22 cellular contexts compared by ENCODE assay signal in the genomic region with DNA sequence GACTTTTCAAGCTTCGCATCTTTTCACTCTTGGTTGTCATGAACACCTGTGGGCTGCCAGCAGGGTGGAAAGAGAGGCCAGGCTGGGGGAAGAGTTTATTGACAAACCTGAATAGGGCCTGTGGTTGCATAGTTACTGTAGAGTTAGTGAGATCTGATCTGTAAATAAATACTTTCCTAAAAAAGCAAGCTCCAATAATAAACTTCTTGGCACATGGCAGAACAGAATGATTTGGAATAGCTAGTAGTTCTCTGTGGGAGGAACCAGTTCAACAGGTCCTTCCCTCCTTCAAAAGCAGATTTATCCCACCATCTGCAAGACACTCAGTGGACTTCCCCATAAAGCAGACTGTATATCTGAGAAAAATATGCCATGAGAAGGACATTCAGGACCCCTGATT.
DNase-seq lines count a peak whose midpoint lies in the region; ATAC-seq lines count a peak whose summit lies in the region.
"Had no signal": no experiment of that assay in that cellular context is flagged by ENCODE, and none has a peak within 500 bp of the region (broad histone marks: within the 10 kb centered on the region; RNA-seq: fewer than 3 reads in every experiment).

No MANE protein-coding gene starts in this region.

- H3K4me1 Mint-ChIP-seq in activated naive CD8-positive, alpha-beta T cell treated with anti-CD3 and anti-CD28 coated beads for 36 hours: no peaks in the 10 kb centered on the region
- H3K4me1 Mint-ChIP-seq: CD4-positive, alpha-beta memory T cell; IgD-negative memory B cell had no signal

- no peaks in the 10 kb centered on the region for H3K27me3 ChIP-seq in aorta (ENCODE audit: control insufficient read depth in 1 of 2, insufficient read depth in 2 of 2, low read length in 1 of 2)
- H3K27me3 ChIP-seq: BLaER1 treated with 17β-estradiol and CSF1 and Interleukin-3, amounts not matched to agents 10 nM and 100 nM; SJCRH30 had no signal

- no peaks in the 10 kb centered on the region for H3K9me3 ChIP-seq in aorta (ENCODE audit: control insufficient read depth, low read length)
- H3K9me3 ChIP-seq: SJCRH30 had no signal

- H3K4me3 ChIP-seq in aorta (ENCODE audit: low read length in 2 of 2): no peak overlapping the region
- H3K4me3 ChIP-seq: BLaER1 treated with 17β-estradiol and CSF1 and Interleukin-3, amounts not matched to agents 10 nM and 100 nM; GM12878; SJCRH30 had no signal

- H3K9me3 Mint-ChIP-seq in activated naive CD8-positive, alpha-beta T cell treated with anti-CD3 and anti-CD28 coated beads for 36 hours: no peaks in the 10 kb centered on the region
- H3K9me3 Mint-ChIP-seq: H9 had no signal

- intact Hi-C loops in aorta (cut with DNase I): no loop called here

- no peak for ATAC-seq in aorta (ENCODE audit: low FRiP score)
- ATAC-seq: GM12878, Panc1 had no signal

- peak; percentile 21 for DNase-seq in DMS53 (lab: John Stamatoyannopoulos, UW)
- DNase-seq in DMS53 treated with DMSO at 0.1 percent for 48 hours (lab: John Stamatoyannopoulos, UW; ENCODE audit: unreplicated experiment): no peak
- DNase-seq in Ammon's horn (ENCODE audit: low spot score): peak; percentile 3
- DNase-seq in NCI-H146 treated with DMSO at 0.1 percent for 48 hours (lab: John Stamatoyannopoulos, UW; ENCODE audit: unreplicated experiment): peak; percentile 42
- DNase-seq in NCI-H774 (lab: John Stamatoyannopoulos, UW): peak; percentile 46
- no peak for DNase-seq in aorta
- no peak for DNase-seq in NCI-H2081 treated with DMSO at 0.1 percent for 48 hours (lab: John Stamatoyannopoulos, UW)
- DNase-seq in activated naive CD8-positive, alpha-beta T cell treated with anti-CD3 and anti-CD28 coated beads for 36 hours: no peak
- DNase-seq: ACHN; CD4-positive, alpha-beta memory T cell; DND-41; H9; HFFc6; NCI-H2029 treated with DMSO at 0.1 percent for 48 hours; NCI-H524; SJCRH30; T-helper 1 cell had no signal

- no peaks in the 10 kb centered on the region for H3K4me1 ChIP-seq in aorta (ENCODE audit: control insufficient read depth in 1 of 2, insufficient read depth in 2 of 2, low read length in 2 of 2)
- H3K4me1 ChIP-seq: SJCRH30 had no signal

- no peak overlapping the region for H3K4me3 Mint-ChIP-seq in activated naive CD8-positive, alpha-beta T cell treated with anti-CD3 and anti-CD28 coated beads for 36 hours
- H3K4me3 Mint-ChIP-seq: CD4-positive, alpha-beta memory T cell; H9; HFFc6; IgD-negative memory B cell had no signal

- no peaks in the 10 kb centered on the region for H3K36me3 ChIP-seq in aorta (ENCODE audit: control insufficient read depth in 1 of 2, insufficient read depth in 2 of 2, low read length in 1 of 2)
- H3K36me3 ChIP-seq: SJCRH30 had no signal

- H3K36me3 Mint-ChIP-seq in activated naive CD8-positive, alpha-beta T cell treated with anti-CD3 and anti-CD28 coated beads for 36 hours: no peaks in the 10 kb centered on the region
- H3K36me3 Mint-ChIP-seq: CD4-positive, alpha-beta memory T cell had no signal

- 99 to 100% methylated on average over 1 of the region's 1 CpG for WGBS in aorta, 2 donors

- H3K27ac Mint-ChIP-seq in activated naive CD8-positive, alpha-beta T cell treated with anti-CD3 and anti-CD28 coated beads for 36 hours: no peak overlapping the region
- H3K27ac Mint-ChIP-seq: CD4-positive, alpha-beta memory T cell; H9; HFFc6 had no signal

- peaks cover 5% of the 10 kb centered on the region for H3K27me3 Mint-ChIP-seq in activated naive CD8-positive, alpha-beta T cell treated with anti-CD3 and anti-CD28 coated beads for 36 hours

- no peak overlapping the region for H3K27ac ChIP-seq in aorta (ENCODE audit: low read depth in 1 of 2, low read length in 2 of 2)
- H3K27ac ChIP-seq: 22Rv1; BLaER1 treated with 17β-estradiol and CSF1 and Interleukin-3, amounts not matched to agents 10 nM and 100 nM; SJCRH30 had no signal

Comparison
In these comparisons a context has a peak if more than half of its experiments do, and no peak if none do; other contexts are left out.
1. DNase-seq: peak in DMS53 (single experiment), Ammon's horn (single experiment), NCI-H146 treated with DMSO at 0.1 percent for 48 hours (single experiment) and NCI-H774 (single experiment); none in DMS53 treated with DMSO at 0.1 percent for 48 hours (single experiment), aorta (0 of 2), NCI-H2081 treated with DMSO at 0.1 percent for 48 hours (single experiment) and activated naive CD8-positive, alpha-beta T cell treated with anti-CD3 and anti-CD28 coated beads for 36 hours (single experiment).